In the genomic region with DNA sequence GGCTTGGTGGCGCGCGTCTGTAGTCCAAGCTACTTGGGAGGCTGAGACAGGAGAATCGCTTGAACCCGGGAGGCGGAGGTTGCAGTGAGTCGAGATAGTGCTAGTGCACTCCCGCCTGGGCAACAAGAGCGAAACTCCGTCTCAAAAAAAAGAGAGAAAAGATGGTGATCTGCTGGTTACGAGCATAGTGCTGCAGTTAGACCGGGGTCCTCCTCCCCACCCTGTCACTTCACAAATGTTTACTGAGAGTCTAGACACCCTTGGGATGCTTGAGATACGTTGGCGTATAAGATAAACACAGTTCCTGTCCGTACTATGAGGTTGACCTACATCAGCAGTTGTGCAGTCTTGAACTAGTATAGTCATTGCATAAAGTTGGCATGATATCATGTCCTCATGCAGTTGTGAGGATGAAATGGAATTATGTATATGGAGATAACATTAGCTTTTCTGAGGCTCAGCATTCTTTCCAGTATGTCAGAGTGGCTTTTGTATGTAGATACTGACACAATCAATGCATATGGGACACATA, we compare ENCODE assay signal across 1 cellular context.
TF ChIP-seq lines count a peak whose summit lies in the region.

No MANE protein-coding gene starts in this region.

TF ChIP-seq in endothelial cell of umbilical vein, 7 proteins besides CTCF, POLR2A, EP300 and RAD21:
- TF ChIP-seq EZH2 (IDR thresholded peaks at IDR 0.05; ENCODE audit: borderline replicate concordance, low read depth, low read length, severe bottlenecking), result no peak
- no peak for TF ChIP-seq MYC (IDR thresholded peaks at IDR 0.05; ENCODE audit: low read depth, low read length)
- TF ChIP-seq JUN (IDR thresholded peaks at IDR 0.05; ENCODE audit: borderline replicate concordance, insufficient read depth, insufficient read length, low read depth), result no peak
- TF ChIP-seq POLR2AphosphoS5 (IDR thresholded peaks at IDR 0.05; ENCODE audit: insufficient read depth, low read depth, low read length), result no peak
- no peak for TF ChIP-seq FOS (IDR thresholded peaks at IDR 0.05; ENCODE audit: borderline replicate concordance, insufficient read depth, low read length)
- TF ChIP-seq GATA2 (IDR thresholded peaks at IDR 0.05; ENCODE audit: insufficient read depth, insufficient read length, low read depth, low read length), result no peak
- TF ChIP-seq, protein P1, sequence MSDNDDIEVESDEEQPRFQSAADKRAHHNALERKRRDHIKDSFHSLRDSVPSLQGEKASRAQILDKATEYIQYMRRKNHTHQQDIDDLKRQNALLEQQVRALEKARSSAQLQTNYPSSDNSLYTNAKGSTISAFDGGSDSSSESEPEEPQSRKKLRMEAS (IDR thresholded peaks at IDR 0.05; ENCODE audit: insufficient read depth, insufficient read length), result no peak
TF ChIP-seq in endothelial cell of umbilical vein: peak in this region for 0.
